In the genomic region with DNA sequence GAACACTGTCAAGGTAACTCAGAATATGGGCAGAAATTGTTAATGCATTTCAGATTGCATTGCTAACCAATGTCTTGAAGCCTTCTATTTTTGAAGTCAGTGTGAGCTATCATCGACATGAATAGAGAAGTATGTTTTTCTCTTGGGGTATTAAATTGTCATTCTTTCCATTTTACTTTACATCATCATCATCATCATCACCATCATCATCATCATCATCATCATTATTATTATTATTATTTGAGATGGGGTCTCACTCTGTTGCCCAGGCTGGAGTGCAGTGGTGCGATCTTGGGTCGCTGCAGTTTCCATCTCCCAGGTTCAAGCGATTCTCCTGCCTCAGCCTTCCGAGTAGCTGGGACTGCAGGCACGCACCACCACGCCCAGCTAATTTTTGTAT, we compare ENCODE assay signal across 4 cellular contexts.
A peak's percentile ranks its signal among the peaks of the same experiment; 100 is the strongest.
DNase-seq lines count a peak whose midpoint lies in the region; ATAC-seq, FAIRE-seq and TF ChIP-seq lines count a peak whose summit lies in the region.
"Not testable (repeated sequence)": the region's sequence is repeated elsewhere in the genome, so short reads cannot be mapped to it uniquely, and the experiment has no call there.

No MANE protein-coding gene starts in this region.

- in situ Hi-C loops in HepG2 (cut with HindIII; ENCODE audit: extremely low pct_ligation_motif_present, low pct_unique_long_range_greater_than_20kb), result not testable (repeated sequence)

- CTCF ChIA-PET in HEK293 (lab: Yijun Ruan, JAX), result interaction anchor here (6.8 kb wide), 1 partner anchor 173 kb away, joined by 74 read pairs; no protein-coding TSS in a partner anchor
- CTCF ChIA-PET in HepG2 (lab: Yijun Ruan, JAX; ENCODE audit: low intra/inter-chr PET ratio, low total read pairs), result not testable (repeated sequence)

- H3F3A ChIP-seq in OCI-LY1 (ENCODE audit: insufficient read depth, low read length), result not testable (repeated sequence)

- POLR2A ChIA-PET in HEK293 (lab: Yijun Ruan, JAX); HepG2 (lab: Yijun Ruan, JAX): not testable (repeated sequence)

- intact Hi-C loops in HepG2 (cut with micrococcal nuclease; ENCODE audit: unreplicated experiment), result not testable (repeated sequence)

- H2AFZ ChIP-seq in OCI-LY1 (ENCODE audit: low read length); HepG2 (ENCODE audit: low read length): not testable (repeated sequence)

- not testable (repeated sequence) for ATAC-seq in RWPE2 (ENCODE audit: low read depth); HepG2

- H3K4me3 ChIP-seq in HEK293 (ENCODE audit: low read depth, low read length); OCI-LY1 (ENCODE audit: low read depth, low read length, poor library complexity, severe bottlenecking); RWPE2 (ENCODE audit: severe bottlenecking); HepG2 (replicated peaks in 1 of 3; ENCODE audit: insufficient read depth in 1 of 3, low read depth in 2 of 3, low read length in 3 of 3): not testable (repeated sequence)

- FAIRE-seq in HepG2 (lab: Jason Lieb, UNC), result not testable (repeated sequence)

- not testable (repeated sequence) for H3K4me1 ChIP-seq in HEK293 (ENCODE audit: control insufficient read depth, insufficient read depth, low read length); RWPE2 (ENCODE audit: insufficient read depth, poor library complexity, severe bottlenecking)
- H3K4me1 ChIP-seq in OCI-LY1 (ENCODE audit: insufficient read depth, low read length, severe bottlenecking) (peaks cover 79% of the 10 kb centered on the region), HepG2 (ENCODE audit: insufficient read depth, low read length) (peaks cover 16% of the 10 kb centered on the region)

- H3K27me3 ChIP-seq in OCI-LY1 (ENCODE audit: insufficient read depth, low read length); RWPE2 (ENCODE audit: insufficient read depth, poor library complexity, severe bottlenecking); HepG2 (ENCODE audit: control insufficient read depth in 1 of 2, insufficient read depth in 2 of 2, low read length in 2 of 2): not testable (repeated sequence)

- H3K27ac ChIP-seq in HEK293 (ENCODE audit: extremely low read depth, low read depth, low read length); RWPE2 (ENCODE audit: poor library complexity, severe bottlenecking); HepG2 (ENCODE audit: extremely low read length, insufficient read depth, low read length): not testable (repeated sequence)
- peak overlapping the region; percentile 94 for H3K27ac ChIP-seq in OCI-LY1 (ENCODE audit: low read depth, low read length, poor library complexity, severe bottlenecking)

- peak; percentile 1 for DNase-seq in RWPE2 (ENCODE audit: low spot score)
- not testable (repeated sequence) for DNase-seq in HepG2 (ENCODE audit: low spot score)

- H3K36me3 ChIP-seq in HEK293 (ENCODE audit: control insufficient read depth in 2 of 2, insufficient read depth in 1 of 2, low read length in 2 of 2); RWPE2 (ENCODE audit: low read depth); HepG2 (replicated peaks in 1 of 2; ENCODE audit: control insufficient read depth in 1 of 2, insufficient read depth in 2 of 2, low read length in 2 of 2): not testable (repeated sequence)
- peaks cover 18% of the 10 kb centered on the region; the same call in 1 of the 2 replicates for H3K36me3 ChIP-seq in OCI-LY1 (ENCODE audit: insufficient read depth, low read length)

- not testable (repeated sequence) for BruUV-seq in HepG2 (replicated peaks; lab: Mats Ljungman, UMichigan)

- not testable (repeated sequence) for H3K9me2 ChIP-seq in OCI-LY1 (ENCODE audit: low read depth, low read length)

- H3K4me2 ChIP-seq in OCI-LY1 (ENCODE audit: low read length); HepG2 (ENCODE audit: low read depth, low read length): not testable (repeated sequence)

- TF ChIP-seq RAD21 in HepG2 (CRISPR knock-in tag; IDR thresholded peaks at IDR 0.05), result not testable (repeated sequence)

- 89% methylated on average over 7 of the region's 7 CpGs for WGBS in HepG2 (ENCODE audit: low lambda C conversion rate)

- H3K9ac ChIP-seq in OCI-LY1 (ENCODE audit: low read length); HepG2 (ENCODE audit: insufficient read depth, low read depth, low read length): not testable (repeated sequence)

- not testable (repeated sequence) for H4K20me1 ChIP-seq in OCI-LY1 (ENCODE audit: insufficient read depth, low read length); HepG2 (ENCODE audit: insufficient read depth, low read length)

- not testable (repeated sequence) for TF ChIP-seq CTCF in HEK293 (tag by site-specific recombination; IDR thresholded peaks at IDR 0.05); OCI-LY1 (IDR thresholded peaks at IDR 0.05; ENCODE audit: low read length); RWPE2 (IDR thresholded peaks at IDR 0.05; ENCODE audit: poor library complexity, severe bottlenecking); HepG2 (CRISPR knock-in tag; IDR thresholded peaks at IDR 0.05)

- not testable (repeated sequence) for TF ChIP-seq EP300 in HepG2 (IDR thresholded peaks at IDR 0.05; ENCODE audit: low read depth in 2 of 2, low read length in 2 of 2); HepG2 (CRISPR knock-in tag; IDR thresholded peaks at IDR 0.05; ENCODE audit: borderline replicate concordance)

- TF ChIP-seq POLR2A in HepG2 (IDR thresholded peaks at IDR 0.05; ENCODE audit: insufficient read depth in 1 of 2, low read depth in 2 of 2, low read length in 2 of 2), result not testable (repeated sequence)

- H3K79me2 ChIP-seq in OCI-LY1 (ENCODE audit: insufficient read depth, low read length); HepG2 (ENCODE audit: insufficient read depth, low read length): not testable (repeated sequence)

- not testable (repeated sequence) for H3K9me3 ChIP-seq in HEK293 (ENCODE audit: control insufficient read depth, insufficient read depth, low read depth, low read length); OCI-LY1 (ENCODE audit: low read length); RWPE2 (ENCODE audit: severe bottlenecking); HepG2 (ENCODE audit: low read length)

TF ChIP-seq in HEK293, 187 proteins besides CTCF, POLR2A, EP300 and RAD21:
- TF ChIP-seq, protein P1, sequence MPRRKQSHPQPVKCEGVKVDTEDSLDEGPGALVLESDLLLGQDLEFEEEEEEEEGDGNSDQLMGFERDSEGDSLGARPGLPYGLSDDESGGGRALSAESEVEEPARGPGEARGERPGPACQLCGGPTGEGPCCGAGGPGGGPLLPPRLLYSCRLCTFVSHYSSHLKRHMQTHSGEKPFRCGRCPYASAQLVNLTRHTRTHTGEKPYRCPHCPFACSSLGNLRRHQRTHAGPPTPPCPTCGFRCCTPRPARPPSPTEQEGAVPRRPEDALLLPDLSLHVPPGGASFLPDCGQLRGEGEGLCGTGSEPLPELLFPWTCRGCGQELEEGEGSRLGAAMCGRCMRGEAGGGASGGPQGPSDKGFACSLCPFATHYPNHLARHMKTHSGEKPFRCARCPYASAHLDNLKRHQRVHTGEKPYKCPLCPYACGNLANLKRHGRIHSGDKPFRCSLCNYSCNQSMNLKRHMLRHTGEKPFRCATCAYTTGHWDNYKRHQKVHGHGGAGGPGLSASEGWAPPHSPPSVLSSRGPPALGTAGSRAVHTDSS (tag by site-specific recombination; IDR thresholded peaks at IDR 0.05), result peak; percentile 94

TF ChIP-seq in HepG2, 621 proteins besides CTCF, POLR2A, EP300 and RAD21:
- TF ChIP-seq ATF7 (IDR thresholded peaks at IDR 0.05) (0 out of 2 replicates have a peak, but pooled peaks have one; percentile 8), CREB1 (IDR thresholded peaks at IDR 0.05) (peak; percentile 88)
- not testable (repeated sequence) for TF ChIP-seq ATF7, CREB1 (CRISPR knock-in tag; IDR thresholded peaks at IDR 0.05)
